Comparison of ENCODE assay signal across 8 cellular contexts in the genomic region with DNA sequence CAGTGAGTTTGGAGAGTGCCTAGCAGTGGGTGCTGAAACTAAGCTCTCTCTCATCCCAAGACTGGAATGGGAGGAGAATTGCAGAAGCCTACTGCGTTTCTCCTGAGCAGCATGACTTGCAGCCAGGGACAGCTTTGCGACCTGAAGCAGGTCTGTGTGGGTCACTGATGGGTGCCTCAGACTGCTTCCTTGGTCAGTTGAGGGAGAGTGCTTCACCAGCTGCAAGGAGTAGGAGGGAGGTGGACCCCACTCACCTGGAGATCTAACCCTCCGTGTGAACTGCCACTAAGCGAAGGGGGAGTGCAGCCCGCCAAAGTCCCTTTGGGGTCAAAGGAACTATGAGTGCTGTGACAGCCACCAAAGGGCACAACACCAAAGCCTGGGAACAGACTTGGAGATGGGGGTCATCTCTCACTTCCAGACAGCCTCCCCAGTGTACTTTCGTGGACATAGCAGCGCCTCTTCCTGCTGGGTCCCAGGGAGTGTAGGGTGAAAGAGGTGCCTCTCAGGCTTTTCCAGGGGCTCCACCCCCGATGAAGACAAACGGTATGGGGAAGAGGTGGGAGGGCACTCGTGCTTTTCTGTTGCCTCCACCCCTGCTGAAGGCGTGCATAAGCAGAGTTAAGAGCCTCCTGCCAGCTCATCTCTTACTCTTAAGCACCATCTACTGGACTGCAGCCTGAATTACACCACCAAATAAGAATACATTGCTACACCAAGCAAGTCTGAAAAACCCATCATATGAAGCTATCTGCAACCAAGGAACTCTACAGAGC. TPM values are rescaled to one million over a fixed set of nuclear protein-coding genes. Genes with fewer than 3 reads are reported as not detected.
DNase-seq lines count a peak whose midpoint lies in the region; ATAC-seq, FAIRE-seq and TF ChIP-seq lines count a peak whose summit lies in the region.

No MANE protein-coding gene starts in this region.

- H3K4me3 ChIP-seq in coronary artery (no peak overlapping the region), lung (no peak overlapping the region), subcutaneous abdominal adipose tissue (ENCODE audit: low read depth in 1 of 5, low read length in 5 of 5) (peak overlapping the region in 4 of 5 donors; percentile 16 to 56 (median 24))

- DNase-seq in AG08396 (ENCODE audit: low spot score): peak; percentile 55
- DNase-seq in GM12892 (ENCODE audit: insufficient read length): peak; percentile 10
- DNase-seq in MV-4-11 (lab: John Stamatoyannopoulos, UW): peak; percentile 79
- DNase-seq in T follicular helper cell (ENCODE audit: low read depth): peak; percentile 7
- no peak for DNase-seq in coronary artery (ENCODE audit: low spot score)
- no peak for DNase-seq in lung (ENCODE audit: low spot score)

- no peaks in the 10 kb centered on the region for H3K4me1 ChIP-seq in lung (ENCODE audit: control insufficient read depth in 2 of 2, insufficient read depth in 2 of 2, low read length in 2 of 2)
- peaks cover 0 to 4% (median 3%) of the 10 kb centered on the region in 5 donors for H3K4me1 ChIP-seq in subcutaneous abdominal adipose tissue (ENCODE audit: control insufficient read depth in 5 of 5, insufficient read depth in 5 of 5, low read length in 5 of 5)

- peak; percentile 92 for ATAC-seq in HG02759 (IDR thresholded peaks at IDR 0.05; ENCODE audit: unreplicated experiment)
- ATAC-seq in lung (ENCODE audit: insufficient read depth, low FRiP score): peak; percentile 82

- H3K27me3 ChIP-seq in lung (ENCODE audit: control insufficient read depth, insufficient read depth) (no peaks in the 10 kb centered on the region), subcutaneous abdominal adipose tissue (ENCODE audit: control insufficient read depth in 5 of 5, insufficient read depth in 4 of 5, low read length in 5 of 5) (no peaks in the 10 kb centered on the region)

- TF ChIP-seq CTCF in coronary artery (IDR thresholded peaks at IDR 0.05) (peak; percentile 19), lung (IDR thresholded peaks at IDR 0.05; ENCODE audit: control extremely low read depth, extremely low read depth) (peak; percentile 57)

- FAIRE-seq in GM12892 (lab: Jason Lieb, UNC): peak; percentile 94

- TF ChIP-seq POLR2A in GM12892 (IDR thresholded peaks at IDR 0.05; ENCODE audit: low read depth, low read length): no peak

- H3K27ac ChIP-seq in coronary artery (no peak overlapping the region), lung (ENCODE audit: low read depth in 1 of 2, low read length in 1 of 2) (no peak overlapping the region), subcutaneous abdominal adipose tissue (ENCODE audit: low read depth, low read length) (no peak overlapping the region)

- H3K9ac ChIP-seq in subcutaneous abdominal adipose tissue (ENCODE audit: low read length in 5 of 5): no peak overlapping the region

- no peaks in the 10 kb centered on the region for H3K36me3 ChIP-seq in lung (ENCODE audit: control insufficient read depth in 2 of 2, insufficient read depth in 2 of 2, low read length in 2 of 2)
- no peaks in the 10 kb centered on the region for H3K36me3 ChIP-seq in subcutaneous abdominal adipose tissue (ENCODE audit: control insufficient read depth in 5 of 5, insufficient read depth in 5 of 5, low read length in 5 of 5)

- H3K9me3 ChIP-seq in lung (ENCODE audit: control insufficient read depth in 2 of 2, insufficient read depth in 1 of 2, low read length in 1 of 2) (no peaks in the 10 kb centered on the region), subcutaneous abdominal adipose tissue (ENCODE audit: control insufficient read depth in 5 of 5, low read length in 5 of 5) (peaks cover 0 to 4% (median 0%) of the 10 kb centered on the region in 5 donors)

- WGBS in lung, 2 donors: 51 to 55% methylated on average over 11 of the region's 11 CpGs

RNA-seq across cellular contexts. Expression of gene MACIR, which starts 34.3 kb away (rescaled TPM):
- polyA plus RNA-seq in GM12892 (2012; ENCODE audit: missing spikeins): 9.9 TPM
- total RNA-seq in lung: 1 to 10 TPM; 5.9 to 9.9 TPM
- 1 to 10 TPM; 3.9 to 4.1 TPM for polyA plus RNA-seq in lung

Comparison
In these comparisons a context has a peak if more than half of its experiments do, and no peak if none do; other contexts are left out.
1. DNase-seq: peak in AG08396 (single experiment), GM12892 (single experiment), MV-4-11 (single experiment) and T follicular helper cell (single experiment); none in coronary artery (single experiment) and lung (single experiment).
2. H3K4me3 ChIP-seq: peak in subcutaneous abdominal adipose tissue (4 of 5); none in coronary artery (single experiment) and lung (single experiment).